In genomic region chr15:58457466-58457965, GRCh38 we compare ENCODE assay signal across 9 cellular contexts. TPM values are rescaled to one million over a fixed set of nuclear protein-coding genes. Genes with fewer than 3 reads are reported as not detected.
DNase-seq lines count a peak whose midpoint lies in the region; ATAC-seq and TF ChIP-seq lines count a peak whose summit lies in the region.
"Had no signal": no experiment of that assay in that cellular context is flagged by ENCODE, and none has a peak within 500 bp of the region (broad histone marks: within the 10 kb centered on the region; RNA-seq: fewer than 3 reads in every experiment).

No MANE protein-coding gene starts in this region.

- H3K4me3 ChIP-seq in PC-9 (no peak overlapping the region), foreskin fibroblast (ENCODE audit: low read depth in 1 of 2, low read length in 2 of 2) (no peak overlapping the region)

- no peaks in the 10 kb centered on the region for H3K9me3 ChIP-seq in PC-9 (ENCODE audit: insufficient read depth, low read depth)

- ATAC-seq in GM18519 (IDR thresholded peaks at IDR 0.05; ENCODE audit: low FRiP score, unreplicated experiment) (peak; percentile 55), HG02798 (IDR thresholded peaks at IDR 0.05; ENCODE audit: poor library complexity, unreplicated experiment) (peak; percentile 44)

- CTCF ChIA-PET in PC-9 (lab: Charles Lee): no interaction called here

- H3K36me3 ChIP-seq in PC-9 (ENCODE audit: low read depth): no peaks in the 10 kb centered on the region

- no peaks in the 10 kb centered on the region for H3K27me3 ChIP-seq in PC-9 (ENCODE audit: insufficient read depth, low read depth)

- no peaks in the 10 kb centered on the region for H4K20me1 ChIP-seq in PC-9 (ENCODE audit: insufficient read depth)

- intact Hi-C loops in PC-9 (cut with micrococcal nuclease; ENCODE audit: unreplicated experiment): no loop called here

- H3K27ac ChIP-seq in PC-9: peak overlapping the region; percentile 81

- no TSS peak for BruUV-seq in PC-9 (replicated peaks; lab: Mats Ljungman, UMichigan)

- peaks cover 50% of the 10 kb centered on the region for H3K4me1 ChIP-seq in PC-9 (replicated peaks; ENCODE audit: insufficient read depth)

- H3F3A ChIP-seq in PC-9 (ENCODE audit: insufficient read depth, low read depth): peaks cover 24% of the 10 kb centered on the region; the same call in 1 of the 2 replicates

- H3K4me2 ChIP-seq in PC-9: peak overlapping the region; percentile 61

- DNase-seq in PC-9 (peak; percentile 26 to 79), foreskin fibroblast (peak; percentile 86 to 92), NCI-H2171 treated with DMSO at 0.1 percent for 48 hours (lab: John Stamatoyannopoulos, UW) (no peak), GDM1 (lab: John Stamatoyannopoulos, UW) (no peak), NCI-H2107 treated with DMSO at 0.1 percent for 48 hours (lab: John Stamatoyannopoulos, UW; ENCODE audit: unreplicated experiment) (no peak), NCI-H748 (lab: John Stamatoyannopoulos, UW; ENCODE audit: unreplicated experiment) (no peak)

- no peaks in the 10 kb centered on the region for H3K79me2 ChIP-seq in PC-9 (ENCODE audit: low read depth)

- POLR2A ChIA-PET in PC-9 (lab: Charles Lee; ENCODE audit: unreplicated experiment): interaction anchor here (0.6 kb wide), 1 partner anchor 21 kb away, joined by 7 read pairs; no protein-coding TSS in a partner anchor

- no peak for TF ChIP-seq CTCF in PC-9 (conservative IDR thresholded peaks at IDR 0.05)
- no peak for TF ChIP-seq CTCF in foreskin fibroblast (IDR thresholded peaks at IDR 0.05; ENCODE audit: low read depth, low read length)

- H3K9me2 ChIP-seq in PC-9 (ENCODE audit: insufficient read depth): no peaks in the 10 kb centered on the region; the same call in 1 of the 2 replicates

- no peak overlapping the region for H2AFZ ChIP-seq in PC-9

RNA-seq across cellular contexts. Expression of gene LIPC, which starts 25.7 kb away (rescaled TPM):
- total RNA-seq in PC-9 (2021): not detected in 2 replicates
- total RNA-seq: neural crest cell had no signal

Comparison
In these comparisons a context has a peak if more than half of its experiments do, and no peak if none do; other contexts are left out.
1. DNase-seq: peak in PC-9 (2 of 2) and foreskin fibroblast (2 of 2); none in NCI-H2171 treated with DMSO at 0.1 percent for 48 hours (single experiment), GDM1 (single experiment), NCI-H2107 treated with DMSO at 0.1 percent for 48 hours (single experiment) and NCI-H748 (single experiment).